12 cellular contexts compared by ENCODE assay signal in the genomic region with DNA sequence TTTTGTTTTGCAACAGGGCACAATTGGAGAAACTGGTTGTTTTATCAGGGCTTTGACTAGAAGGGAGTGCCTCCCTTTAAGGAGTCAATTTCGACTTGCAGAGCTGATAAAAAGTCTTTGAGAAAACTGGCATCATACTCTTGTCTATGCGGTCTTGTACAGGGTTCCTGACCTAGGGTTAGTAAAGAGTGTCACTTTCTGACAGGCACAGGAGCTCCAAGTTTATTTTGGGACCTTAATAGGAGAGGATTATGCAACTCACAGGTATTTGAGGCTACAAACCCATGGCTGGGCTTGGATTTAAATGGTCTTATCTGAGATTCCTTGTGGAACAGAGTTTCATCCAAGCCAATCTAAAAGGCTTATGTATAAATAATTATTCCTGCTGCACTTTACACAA.
"Had no signal": no experiment of that assay in that cellular context is flagged by ENCODE, and none has a peak within 500 bp of the region (broad histone marks: within the 10 kb centered on the region; RNA-seq: fewer than 3 reads in every experiment).

No MANE protein-coding gene starts in this region.

- DNase-seq: colonic mucosa; dermis blood vessel endothelial cell; esophagus squamous epithelium; foreskin fibroblast; hippocampal formation; lower lobe of right lung; natural killer cell; posterior cingulate gyrus; stimulated activated CD4-positive, alpha-beta T cell treated with anti-CD3 and anti-CD28 coated beads, Interleukin-2, amount 100 ng/mL, for 48 hours; stimulated activated naive CD4-positive, alpha-beta T cell treated with Interleukin-2 at 50 U/mL for 16 hours; trophoblast cell had no signal

- H3K9me3 ChIP-seq: colonic mucosa, esophagus squamous epithelium, lower lobe of right lung had no signal

- H3K27ac ChIP-seq: colonic mucosa, esophagus squamous epithelium, lower lobe of right lung had no signal

- ATAC-seq: lower lobe of right lung, natural killer cell had no signal

- H3K4me3 ChIP-seq: colonic mucosa, esophagus squamous epithelium, lower lobe of right lung, smooth muscle cell had no signal

- H3K4me1 ChIP-seq: colonic mucosa, esophagus squamous epithelium, lower lobe of right lung had no signal

- H3K36me3 ChIP-seq: colonic mucosa, esophagus squamous epithelium, lower lobe of right lung had no signal

- H3K27me3 ChIP-seq: colonic mucosa, esophagus squamous epithelium had no signal
